Comparison of ENCODE assay signal across 22 cellular contexts in genomic region chrX:24672701-24673190, GRCh38. TPM values are rescaled to one million over a fixed set of nuclear protein-coding genes. Genes with fewer than 3 reads are reported as not detected.
DNase-seq lines count a peak whose midpoint lies in the region; ATAC-seq, FAIRE-seq and TF ChIP-seq lines count a peak whose summit lies in the region.
"Had no signal": no experiment of that assay in that cellular context is flagged by ENCODE, and none has a peak within 500 bp of the region (broad histone marks: within the 10 kb centered on the region; RNA-seq: fewer than 3 reads in every experiment).

No MANE protein-coding gene starts in this region.

- no peaks in the 10 kb centered on the region for H3K9me3 ChIP-seq in HUES48 (ENCODE audit: control insufficient read depth, insufficient read depth, low read length)
- no peaks in the 10 kb centered on the region for H3K9me3 ChIP-seq in small intestine (ENCODE audit: control insufficient read depth, low read depth)
- no peaks in the 10 kb centered on the region for H3K9me3 ChIP-seq in colonic mucosa
- H3K9me3 ChIP-seq in CD4-positive, alpha-beta T cell (ENCODE audit: control insufficient read depth, low read length): no peaks in the 10 kb centered on the region
- H3K9me3 ChIP-seq: BE2C, ovary had no signal

- peaks cover 18% of the 10 kb centered on the region for H3K4me1 ChIP-seq in HUES48 (ENCODE audit: control insufficient read depth, insufficient read depth, low read length)
- no peaks in the 10 kb centered on the region for H3K4me1 ChIP-seq in small intestine (ENCODE audit: control insufficient read depth in 2 of 2, insufficient read depth in 1 of 2, low read depth in 1 of 2, low read length in 1 of 2)
- no peaks in the 10 kb centered on the region for H3K4me1 ChIP-seq in colonic mucosa
- H3K4me1 ChIP-seq: BE2C had no signal

- H3K4me1 Mint-ChIP-seq in CD4-positive, alpha-beta T cell (ENCODE audit: low read depth): no peaks in the 10 kb centered on the region

- H3K27me3 ChIP-seq in HUES48 (ENCODE audit: control insufficient read depth, insufficient read depth, low read length) (no peaks in the 10 kb centered on the region), small intestine (ENCODE audit: control insufficient read depth in 2 of 2, insufficient read depth in 2 of 2, low read length in 2 of 2) (no peaks in the 10 kb centered on the region), colonic mucosa (peaks cover 3% of the 10 kb centered on the region)
- no peaks in the 10 kb centered on the region for H3K27me3 ChIP-seq in CD4-positive, alpha-beta T cell (ENCODE audit: control insufficient read depth, insufficient read depth, low read length)
- H3K27me3 ChIP-seq: BE2C, ovary had no signal

- WGBS in small intestine, 3 donors: 16 to 63% (median 44%) methylated on average over 11 of the region's 11 CpGs

- H3K27ac ChIP-seq in HUES48 (ENCODE audit: low read depth, low read length) (peak overlapping the region; percentile 13), caudate nucleus (ENCODE audit: low read depth, low read length) (peak overlapping the region; percentile 41), small intestine (ENCODE audit: low read depth in 1 of 2, low read length in 1 of 2) (no peak overlapping the region), colonic mucosa (no peak overlapping the region)
- H3K27ac ChIP-seq in CD4-positive, alpha-beta T cell (ENCODE audit: low read depth, low read length): no peak overlapping the region
- H3K27ac ChIP-seq: HL-60, ovary, SK-N-MC had no signal

- FAIRE-seq in small intestine (lab: Jason Lieb, UNC): no peak
- FAIRE-seq: kidney had no signal

- H3K9ac ChIP-seq in HUES48 (ENCODE audit: low read depth, low read length) (no peak overlapping the region), colonic mucosa (ENCODE audit: low read depth in 2 of 2, low read length in 2 of 2) (no peak overlapping the region)

- no peaks in the 10 kb centered on the region for H3K9me3 Mint-ChIP-seq in CD4-positive, alpha-beta T cell
- H3K9me3 Mint-ChIP-seq: stimulated activated naive CD8-positive, alpha-beta T cell treated with anti-CD3 and anti-CD28 coated beads, Interleukin-15, Interleukin-2, amounts not matched to agents 100 ng/mL and 50 ng/mL, for 24 hours had no signal

- no peak overlapping the region for H3K4me3 Mint-ChIP-seq in CD4-positive, alpha-beta T cell
- H3K4me3 Mint-ChIP-seq: stimulated activated naive CD8-positive, alpha-beta T cell treated with anti-CD3 and anti-CD28 coated beads, Interleukin-15, Interleukin-2, amounts not matched to agents 100 ng/mL and 50 ng/mL, for 24 hours had no signal

- DNase-seq in caudate nucleus (lab: John Stamatoyannopoulos, UW) (peak in 54 of 61 donors; percentile 0 to 76 (median 36)), medulla oblongata (ENCODE audit: extremely low spot score) (peak; percentile 66), small intestine (peak; percentile 41), colonic mucosa (no peak), NCI-H774 (lab: John Stamatoyannopoulos, UW) (no peak)
- no peak for DNase-seq in CD4-positive, alpha-beta T cell
- DNase-seq: activated CD4-positive, alpha-beta T cell treated with anti-CD3 and anti-CD28 coated beads for 48 hours; BE2C; cerebellar nuclear complex; DMS153; Kasumi-1; kidney; NCI-H1417; NCI-H446; ovary; T1000 had no signal

- no peaks in the 10 kb centered on the region for H3K27me3 Mint-ChIP-seq in CD4-positive, alpha-beta T cell

- H3K4me3 ChIP-seq in HUES48 (ENCODE audit: low read depth, low read length): no peak overlapping the region
- H3K4me3 ChIP-seq in small intestine (ENCODE audit: low read depth in 1 of 2, low read length in 2 of 2): no peak overlapping the region
- H3K4me3 ChIP-seq in colonic mucosa: no peak overlapping the region
- H3K4me3 ChIP-seq: ovary, SK-N-MC had no signal

- intact Hi-C loops in colonic mucosa (cut with DNase I): no loop called here
- intact Hi-C loops in CD4-positive, alpha-beta T cell (cut with DNase I, micrococcal nuclease): no loop called here

- POLR2A ChIA-PET in CD4-positive, alpha-beta T cell (lab: Charles Lee): no interaction called here

- no peaks in the 10 kb centered on the region for H3K36me3 Mint-ChIP-seq in CD4-positive, alpha-beta T cell (ENCODE audit: low read depth)

- no peak for TF ChIP-seq CTCF in colonic mucosa (IDR thresholded peaks at IDR 0.05)
- TF ChIP-seq CTCF in CD4-positive, alpha-beta T cell (IDR thresholded peaks at IDR 0.05): no peak

- CTCF ChIA-PET in CD4-positive, alpha-beta T cell (lab: Charles Lee): interaction anchor here (0.5 kb wide), 1 partner anchor 1028 kb away, joined by 3 read pairs; no protein-coding TSS in a partner anchor

- H3K27ac Mint-ChIP-seq in CD4-positive, alpha-beta T cell: no peak overlapping the region
- H3K27ac Mint-ChIP-seq: stimulated activated naive CD8-positive, alpha-beta T cell treated with anti-CD3 and anti-CD28 coated beads, Interleukin-15, Interleukin-2, amounts not matched to agents 100 ng/mL and 50 ng/mL, for 24 hours had no signal

- ATAC-seq in HG03442 (IDR thresholded peaks at IDR 0.05; ENCODE audit: unreplicated experiment): no peak
- no peak for ATAC-seq in CD4-positive, alpha-beta T cell (ENCODE audit: poor library complexity)

- H3K36me3 ChIP-seq in HUES48 (ENCODE audit: control insufficient read depth, insufficient read depth, low read length) (no peaks in the 10 kb centered on the region), small intestine (ENCODE audit: control insufficient read depth in 2 of 2, insufficient read depth in 2 of 2, low read length in 2 of 2) (no peaks in the 10 kb centered on the region), colonic mucosa (no peaks in the 10 kb centered on the region)
- H3K36me3 ChIP-seq: BE2C, ovary had no signal

RNA-seq across cellular contexts. Expression of gene POLA1, which starts 21.0 kb away (rescaled TPM):
- 1 to 10 TPM; 2.2 to 6.7 (median 2.7) TPM for polyA plus RNA-seq in small intestine
- total RNA-seq in colonic mucosa: 10 to 100 TPM in 1 of 2 donors, 1 to 10 TPM in 1; 7.9 to 19.6 TPM
- total RNA-seq in CD4-positive, alpha-beta T cell: 1 to 10 TPM; 4.7 TPM

RNA-seq across cellular contexts. Expression of gene PCYT1B, which starts 25.6 kb away (rescaled TPM):
- polyA plus RNA-seq in small intestine: under 1 TPM in 1 of 3 donors, not detected in 2; 0.63 TPM
- under 1 TPM; 0.24 to 0.30 TPM for total RNA-seq in colonic mucosa
- total RNA-seq in CD4-positive, alpha-beta T cell: not detected
- total RNA-seq: glomerular endothelial cell had no signal

Comparison
In these comparisons a context has a peak if more than half of its experiments do, and no peak if none do; other contexts are left out.
1. H3K27ac ChIP-seq: peak in HUES48 (single experiment) and caudate nucleus (single experiment); none in small intestine (0 of 2), colonic mucosa (single experiment) and CD4-positive, alpha-beta T cell (single experiment).
2. DNase-seq: peak in caudate nucleus (54 of 61), medulla oblongata (single experiment) and small intestine (single experiment); none in colonic mucosa (single experiment), NCI-H774 (single experiment) and CD4-positive, alpha-beta T cell (0 of 10).